In the genomic region with DNA sequence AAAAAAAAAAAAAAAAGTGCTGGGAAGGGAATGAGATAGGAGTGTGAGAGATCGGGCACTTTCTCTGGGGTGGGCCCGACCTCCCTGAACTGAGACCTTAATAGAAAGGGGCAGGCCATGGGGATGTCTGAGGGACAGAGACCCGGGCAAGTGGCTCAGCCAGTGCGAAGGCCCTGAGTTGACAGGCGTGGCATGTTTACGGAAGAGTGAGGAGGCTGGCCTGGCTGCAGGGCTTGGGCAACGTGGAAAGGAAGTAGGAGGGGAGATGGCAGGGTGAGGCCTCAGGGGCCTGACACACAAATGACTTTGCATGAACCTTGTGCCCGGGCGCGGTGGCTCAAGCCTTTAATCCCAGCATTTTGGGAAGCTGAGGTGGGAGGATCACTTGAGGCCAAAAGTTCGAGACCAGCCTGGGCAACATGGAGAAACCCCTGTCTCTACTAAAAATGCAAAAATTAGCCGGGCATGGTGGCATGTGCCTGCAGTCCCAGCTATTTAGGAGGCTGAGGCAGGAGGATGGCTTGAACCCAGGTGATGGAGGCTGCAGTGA, we compare ENCODE assay signal across 12 cellular contexts. TPM values are rescaled to one million over a fixed set of nuclear protein-coding genes. Genes with fewer than 3 reads are reported as not detected.
A peak's percentile ranks its signal among the peaks of the same experiment; 100 is the strongest.
DNase-seq lines count a peak whose midpoint lies in the region; ATAC-seq, FAIRE-seq and TF ChIP-seq lines count a peak whose summit lies in the region.
"Had no signal": no experiment of that assay in that cellular context is flagged by ENCODE, and none has a peak within 500 bp of the region (broad histone marks: within the 10 kb centered on the region; RNA-seq: fewer than 3 reads in every experiment).

No MANE protein-coding gene starts in this region.

- TF ChIP-seq CTCF in GM12865 (IDR thresholded peaks at IDR 0.05; ENCODE audit: insufficient read depth, low read depth, low read length, missing control alignments) (no peak), Panc1 (IDR thresholded peaks at IDR 0.05) (no peak), fibroblast of villous mesenchyme (IDR thresholded peaks at IDR 0.05; ENCODE audit: insufficient read depth, low read depth, low read length) (no peak), pancreas (IDR thresholded peaks at IDR 0.05) (no peak), OCI-LY7 (conservative IDR thresholded peaks at IDR 0.05; ENCODE audit: low read length) (no peak), suprapubic skin (IDR thresholded peaks at IDR 0.05) (no peak)

- CTCF ChIA-PET in Panc1 (lab: Charles Lee) (interaction anchor here (0.6 kb wide), 1 partner anchor 83 kb away, joined by 10 read pairs; no protein-coding TSS in a partner anchor), OCI-LY7 (lab: Charles Lee; ENCODE audit: unreplicated experiment) (interaction anchor here (1.6 kb wide), 1 partner anchor 59 kb away, joined by 5 read pairs; no protein-coding TSS in a partner anchor)

- H3K9me3 ChIP-seq in Panc1 (ENCODE audit: control insufficient read depth, insufficient read depth, low read depth, low read length) (no peaks in the 10 kb centered on the region), pancreas (no peaks in the 10 kb centered on the region), OCI-LY7 (ENCODE audit: low read length) (no peaks in the 10 kb centered on the region), suprapubic skin (no peaks in the 10 kb centered on the region)

- BruUV-seq in Panc1 (replicated peaks; lab: Mats Ljungman, UMichigan) (no TSS peak), OCI-LY7 (replicated peaks; lab: Mats Ljungman, UMichigan) (no TSS peak)

- H2AFZ ChIP-seq in OCI-LY7 (ENCODE audit: low read length), result no peak overlapping the region

- ATAC-seq in Panc1 (peak; percentile 52; the same call in 1 of the 2 replicates), pancreas (peak in 3 of 4 donors; percentile 29 to 68 (median 67))

- no peaks in the 10 kb centered on the region for H3K9me2 ChIP-seq in OCI-LY7 (ENCODE audit: insufficient read depth, low read length)

- H3K79me2 ChIP-seq in OCI-LY7 (ENCODE audit: insufficient read depth, low read depth, low read length), result 0 out of 2 replicates have a peak, but pooled peaks cover 5% of the 10 kb centered on the region

- H3K4me3 ChIP-seq in GM12865 (ENCODE audit: low read depth, low read length), result no peak overlapping the region
- no peak overlapping the region for H3K4me3 ChIP-seq in Panc1 (ENCODE audit: low read depth in 2 of 2, low read length in 2 of 2)
- H3K4me3 ChIP-seq in fibroblast of villous mesenchyme (ENCODE audit: low read depth, low read length), result no peak overlapping the region
- no peak overlapping the region for H3K4me3 ChIP-seq in pancreas
- no peak overlapping the region for H3K4me3 ChIP-seq in OCI-LY7 (ENCODE audit: low read depth, low read length, poor library complexity, severe bottlenecking)
- H3K4me3 ChIP-seq in suprapubic skin, result no peak overlapping the region

- H3K27ac ChIP-seq in Panc1 (ENCODE audit: low read length) (no peak overlapping the region), pancreas (no peak overlapping the region), OCI-LY7 (ENCODE audit: low read depth, low read length, poor library complexity, severe bottlenecking) (no peak overlapping the region), suprapubic skin (no peak overlapping the region)
- H3K27ac ChIP-seq: VCaP had no signal

- no peaks in the 10 kb centered on the region for H4K20me1 ChIP-seq in OCI-LY7 (ENCODE audit: insufficient read depth, low read length)

- H3K4me2 ChIP-seq in OCI-LY7 (ENCODE audit: low read length), result no peak overlapping the region

- H3K27me3 ChIP-seq in Panc1 (ENCODE audit: control insufficient read depth, insufficient read depth, low read length) (no peaks in the 10 kb centered on the region), pancreas (no peaks in the 10 kb centered on the region), suprapubic skin (no peaks in the 10 kb centered on the region)

- no peak for TF ChIP-seq POLR2A in suprapubic skin (IDR thresholded peaks at IDR 0.05)

- POLR2A ChIA-PET in Panc1 (lab: Charles Lee), result interaction anchor here (0.7 kb wide), 2 partner anchors 300 to 466 kb away, joined by 3 to 4 read pairs; no protein-coding TSS in a partner anchor
- POLR2A ChIA-PET in OCI-LY7 (lab: Charles Lee), result no interaction called here

- H3K4me1 ChIP-seq in Panc1 (ENCODE audit: control insufficient read depth, insufficient read depth, low read length), result peaks cover 3% of the 10 kb centered on the region; the same call in 1 of the 2 replicates
- H3K4me1 ChIP-seq in pancreas, result peaks cover 0 to 3% (median 0%) of the 10 kb centered on the region in 3 donors
- H3K4me1 ChIP-seq in OCI-LY7 (ENCODE audit: insufficient read depth, low read length, poor library complexity, severe bottlenecking), result peaks cover 21% of the 10 kb centered on the region
- peaks cover 12% of the 10 kb centered on the region for H3K4me1 ChIP-seq in suprapubic skin

- 74 to 84% methylated on average over 12 of the region's 12 CpGs for WGBS in pancreas, 2 donors
- 47% methylated on average over 12 of the region's 12 CpGs for WGBS in suprapubic skin

- peak; percentile 49 for DNase-seq in GM12865 (ENCODE audit: low read depth)
- DNase-seq in Panc1 (ENCODE audit: low read depth, low spot score), result no peak
- DNase-seq in fibroblast of villous mesenchyme (ENCODE audit: low read depth), result peak; percentile 39
- peak in 2 of 6 donors; percentile 46 to 59 for DNase-seq in pancreas
- DNase-seq in OCI-LY7 (ENCODE audit: low spot score), result no peak
- no peak for DNase-seq in NCI-H82 treated with DMSO at 0.1 percent for 48 hours (lab: John Stamatoyannopoulos, UW; ENCODE audit: unreplicated experiment)
- DNase-seq in urothelium cell line (ENCODE audit: low spot score), result no peak
- no peak for DNase-seq in suprapubic skin (ENCODE audit: low spot score in 2 of 2)
- DNase-seq: NCI-H2107 had no signal

- FAIRE-seq in pancreas (lab: Jason Lieb, UNC) (no peak), urothelium cell line (lab: Jason Lieb, UNC) (no peak)
- FAIRE-seq: astrocyte had no signal

- in situ Hi-C loops in Panc1 (cut with HindIII; ENCODE audit: low pct_unique_long_range_greater_than_20kb, low sequenced_read_pairs), result no loop called here

- no peak for TF ChIP-seq EP300 in suprapubic skin (IDR thresholded peaks at IDR 0.05)

- H3K36me3 ChIP-seq in Panc1 (ENCODE audit: control insufficient read depth, insufficient read depth, low read length) (no peaks in the 10 kb centered on the region), pancreas (no peaks in the 10 kb centered on the region), OCI-LY7 (ENCODE audit: insufficient read depth, low read length) (peaks cover 93% of the 10 kb centered on the region), suprapubic skin (no peaks in the 10 kb centered on the region)

- intact Hi-C loops in Panc1 (cut with micrococcal nuclease; ENCODE audit: unreplicated experiment), result no loop called here
- intact Hi-C loops in pancreas (cut with DNase I), result no loop called here
- intact Hi-C loops in OCI-LY7 (cut with micrococcal nuclease; ENCODE audit: unreplicated experiment), result no loop called here

RNA-seq across cellular contexts. Expression of gene FCHO1, which starts 13.9 kb away (rescaled TPM):
- total RNA-seq in Panc1 (2021; ENCODE audit: unreplicated experiment) (1.1 TPM), fibroblast of villous mesenchyme (0.43 and 0.64 TPM in 2 replicates), pancreas (1 to 10 TPM in 3 of 6 donors, under 1 TPM in 3; 0.43 to 2.5 (median 1.2) TPM), OCI-LY7 (2022) (107 and 115 TPM in 2 replicates), suprapubic skin (10 to 100 TPM; 32.6 to 48.2 (median 35.7) TPM)
- polyA plus RNA-seq in Panc1 (2012; ENCODE audit: insufficient read length), result 2.7 TPM
- polyA plus RNA-seq in pancreas, result 1 to 10 TPM; 1.3 to 1.4 TPM
- 80.6 and 85.6 TPM in 2 replicates for total RNA-seq in OCI-LY7 (2014; rRNA removed; shearing (Covaris generic))

RNA-seq across cellular contexts. Expression of gene B3GNT3, which starts 29.8 kb away (rescaled TPM):
- total RNA-seq in Panc1 (2021; ENCODE audit: unreplicated experiment) (0.67 TPM), fibroblast of villous mesenchyme (not detected in 2 replicates), pancreas (1 to 10 TPM; 2.1 to 6.0 (median 3.9) TPM), OCI-LY7 (2022) (not detected in 2 replicates), suprapubic skin (10 to 100 TPM in 1 of 4 donors, 1 to 10 TPM in 3; 1.4 to 12.1 (median 5.9) TPM)
- polyA plus RNA-seq in Panc1 (2012; ENCODE audit: insufficient read length), result 0.23 TPM
- 1 to 10 TPM; 1.7 to 2.6 TPM for polyA plus RNA-seq in pancreas
- not detected in 2 replicates for total RNA-seq in OCI-LY7 (2014; rRNA removed; shearing (Covaris generic))
- total RNA-seq: osteocyte had no signal

RNA-seq across cellular contexts. Expression of gene MAP1S, which starts 45.9 kb away (rescaled TPM):
- total RNA-seq in Panc1 (2021; ENCODE audit: unreplicated experiment) (56.6 TPM), fibroblast of villous mesenchyme (14.8 and 15.1 TPM in 2 replicates), pancreas (10 to 100 TPM; 13.9 to 35.6 (median 21.3) TPM), OCI-LY7 (2022) (53.1 and 61.1 TPM in 2 replicates), suprapubic skin (10 to 100 TPM; 16.8 to 42.5 (median 26.4) TPM)
- 93.7 TPM for polyA plus RNA-seq in Panc1 (2012; ENCODE audit: insufficient read length)
- 10 to 100 TPM; 22.1 to 22.4 TPM for polyA plus RNA-seq in pancreas
- 11.5 and 31.6 TPM in 2 replicates for total RNA-seq in OCI-LY7 (2014; rRNA removed; shearing (Covaris generic))

RNA-seq across cellular contexts. Expression of gene INSL3, which starts 56.2 kb away (rescaled TPM):
- total RNA-seq in Panc1 (2021; ENCODE audit: unreplicated experiment), result 0.57 TPM
- polyA plus RNA-seq in Panc1 (2012; ENCODE audit: insufficient read length), result 1.2 TPM
- total RNA-seq in fibroblast of villous mesenchyme, result not detected in 2 replicates
- not detected for total RNA-seq in pancreas
- not detected for polyA plus RNA-seq in pancreas
- 0.25 TPM in 1 of 2 replicates, not detected in the other for total RNA-seq in OCI-LY7 (2014; rRNA removed; shearing (Covaris generic))
- total RNA-seq in OCI-LY7 (2022), result 0.38 TPM in 1 of 2 replicates, not detected in the other
- total RNA-seq in suprapubic skin, result not detected
- total RNA-seq: astrocyte, osteocyte had no signal

Comparison
In these comparisons a context has a peak if more than half of its experiments do, and no peak if none do; other contexts are left out.
1. DNase-seq: peak in GM12865 (single experiment) and fibroblast of villous mesenchyme (single experiment); none in Panc1 (single experiment), OCI-LY7 (single experiment), NCI-H82 treated with DMSO at 0.1 percent for 48 hours (single experiment), urothelium cell line (single experiment) and suprapubic skin (0 of 2).
2. RNA of gene FCHO1, which starts 13.9 kb away (total RNA-seq): 80.6 to 115 TPM in OCI-LY7 and 32.6 to 48.2 TPM in suprapubic skin; 0.43 to 2.5 TPM in pancreas, 1.1 TPM in Panc1 (single experiment) and 0.43 to 0.64 TPM in fibroblast of villous mesenchyme; every median in the first group is over 4 times any median in the second.